Comparison of ENCODE assay signal across 8 cellular contexts in the genomic region with DNA sequence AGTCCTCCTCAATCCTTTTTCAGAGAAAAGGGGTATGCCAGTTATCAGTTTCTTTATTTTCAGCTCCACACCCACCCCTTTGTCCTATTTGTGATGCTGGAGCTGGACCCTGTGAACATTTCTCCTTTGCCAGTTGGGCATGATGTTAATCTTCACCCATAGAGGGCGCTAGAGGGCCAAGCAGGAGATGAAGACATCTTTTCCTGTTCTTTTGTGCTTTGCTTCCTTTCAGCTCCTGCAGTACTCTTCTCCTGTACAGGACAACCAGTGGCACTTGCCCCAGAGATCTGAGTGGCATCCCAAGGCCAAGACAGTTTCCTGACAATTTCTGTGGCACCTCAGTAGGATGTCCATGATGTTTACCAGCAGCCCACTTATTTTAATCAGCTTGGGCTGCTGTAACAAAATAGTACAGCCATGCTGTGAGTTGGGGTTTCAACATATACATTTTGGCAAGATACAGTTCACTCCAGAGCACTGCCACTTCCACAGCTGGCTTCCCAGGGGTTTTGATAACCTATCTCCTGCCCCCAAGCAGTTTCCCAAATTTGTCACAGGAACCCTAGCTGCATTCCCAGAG. TPM values are rescaled to one million over a fixed set of nuclear protein-coding genes. Genes with fewer than 3 reads are reported as not detected.
DNase-seq lines count a peak whose midpoint lies in the region; ATAC-seq and TF ChIP-seq lines count a peak whose summit lies in the region.

No MANE protein-coding gene starts in this region.

- TF ChIP-seq CTCF in HFFc6 (IDR thresholded peaks at IDR 0.05) (peak; percentile 95), fibroblast of mammary gland (conservative IDR thresholded peaks at IDR 0.05; ENCODE audit: control insufficient read depth, insufficient read depth, low read depth, low read length) (peak; percentile 93), prostate gland (IDR thresholded peaks at IDR 0.05) (peak in 3 of 4 experiments; percentile 22 to 50 (median 41))

- H3K9me3 Mint-ChIP-seq in HFFc6 = no peaks in the 10 kb centered on the region

- H3K4me3 Mint-ChIP-seq in HFFc6 = no peak overlapping the region

- peaks cover 25% of the 10 kb centered on the region for H3K4me1 Mint-ChIP-seq in HFFc6 (ENCODE audit: low read depth)

- ATAC-seq in GM19467 (IDR thresholded peaks at IDR 0.05; ENCODE audit: unreplicated experiment) (no peak), HG03175 (IDR thresholded peaks at IDR 0.05; ENCODE audit: unreplicated experiment) (no peak)

- TF ChIP-seq POLR2A in prostate gland (IDR thresholded peaks at IDR 0.05) = no peak

- H3K9me3 ChIP-seq in prostate gland = no peaks in the 10 kb centered on the region

- 4% methylated on average over 1 of the region's 1 CpG for WGBS in prostate gland

- intact Hi-C loops in prostate gland (cut with DNase I) = no loop called here

- no peaks in the 10 kb centered on the region for H3K4me1 ChIP-seq in prostate gland (replicated peaks)

- no peaks in the 10 kb centered on the region for H3K36me3 ChIP-seq in prostate gland

- no peak overlapping the region for H3K27ac ChIP-seq in prostate gland

- no peaks in the 10 kb centered on the region for H3K27me3 ChIP-seq in prostate gland (replicated peaks; ENCODE audit: insufficient read depth)

- DNase-seq in COLO668 (lab: John Stamatoyannopoulos, UW; ENCODE audit: unreplicated experiment) = peak; percentile 23
- DNase-seq in HFFc6 = peak; percentile 67
- peak; percentile 28 for DNase-seq in NOMO-1 treated with dmso at 0.1 percent for 144 hours (lab: John Stamatoyannopoulos, UW; ENCODE audit: unreplicated experiment)
- DNase-seq in activated T-cell treated with anti-CD3 and anti-CD28 coated beads for 24 hours (ENCODE audit: low read depth) = peak; percentile 45
- peak; percentile 74 for DNase-seq in fibroblast of mammary gland (ENCODE audit: low read depth)
- peak; percentile 20 for DNase-seq in prostate gland (ENCODE audit: low spot score)

- no peaks in the 10 kb centered on the region for H3K36me3 Mint-ChIP-seq in HFFc6 (ENCODE audit: low read depth)

- H3K4me3 ChIP-seq in fibroblast of mammary gland (ENCODE audit: control insufficient read depth, low read depth, low read length) (no peak overlapping the region), prostate gland (no peak overlapping the region)

- peaks cover 17% of the 10 kb centered on the region for H3K27me3 Mint-ChIP-seq in HFFc6 (ENCODE audit: insufficient read depth)

- H3K27ac Mint-ChIP-seq in HFFc6 = no peak overlapping the region

RNA-seq across cellular contexts. Expression of gene SAA2, which starts 4.6 kb away (rescaled TPM):
- total RNA-seq in HFFc6 (2021; fragmentation: NEBNext Ultra II Directional; extraction: Animal tissue kit (Norgen Biotek cat#: 25700)) = not detected
- total RNA-seq in prostate gland = 1 to 10 TPM; 4.7 to 7.9 TPM

RNA-seq across cellular contexts. Expression of gene SAA4, which starts 7.3 kb away (rescaled TPM):
- not detected for total RNA-seq in HFFc6 (2021; fragmentation: NEBNext Ultra II Directional; extraction: Animal tissue kit (Norgen Biotek cat#: 25700))
- not detected for total RNA-seq in prostate gland

RNA-seq across cellular contexts. Expression of gene SAA1, which starts 22.2 kb away (rescaled TPM):
- under 1 TPM in 2 of 6 experiments, not detected in 4; 0.50 to 0.55 TPM for total RNA-seq in HFFc6 (2021; fragmentation: NEBNext Ultra II Directional; extraction: Animal tissue kit (Norgen Biotek cat#: 25700))
- total RNA-seq in prostate gland = 10 to 100 TPM in 1 of 2 donors, not detected in 1; 64.1 TPM

Comparison
In these comparisons a context has a peak if more than half of its experiments do, and no peak if none do; other contexts are left out.
1. DNase-seq: peak in every context shown above with its lines; median percentile 74 in fibroblast of mammary gland; 67 in HFFc6; 45 in activated T-cell treated with anti-CD3 and anti-CD28 coated beads for 24 hours; 28 in NOMO-1 treated with dmso at 0.1 percent for 144 hours; 23 in COLO668; 20 in prostate gland.
2. CTCF ChIP-seq: peak in every context shown above with its lines; median percentile 95 in HFFc6; 93 in fibroblast of mammary gland; 41 in prostate gland.
3. RNA of gene SAA2, which starts 4.6 kb away (total RNA-seq): 4.7 to 7.9 TPM in prostate gland; not detected in HFFc6; every median in the first group is over 4 times any median in the second.